ENCODE assay signal across 9 cellular contexts in the genomic region with DNA sequence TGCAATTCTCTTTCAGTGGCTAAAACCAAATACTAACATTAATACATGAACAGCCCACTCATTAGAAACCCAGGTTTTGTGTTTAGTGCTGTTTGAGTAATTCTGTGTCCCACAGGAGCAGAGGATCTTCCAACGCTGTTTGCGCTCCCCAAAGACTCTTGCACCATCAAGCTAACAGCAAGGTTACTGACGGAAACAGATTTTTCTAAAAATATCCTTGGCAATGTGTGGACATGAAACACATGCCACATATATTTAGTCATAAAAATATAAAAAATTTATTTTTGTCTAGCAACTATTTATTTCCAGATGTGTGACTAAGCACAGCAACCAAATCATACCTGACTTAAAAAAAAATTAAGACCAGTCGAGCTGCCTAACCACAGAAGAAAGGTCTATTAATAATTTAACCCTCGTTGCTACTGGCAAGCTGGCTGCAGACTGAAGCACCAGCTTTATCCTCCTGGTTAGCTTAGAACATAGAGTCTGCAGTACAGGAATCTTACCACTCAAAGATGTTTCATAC.
DNase-seq lines count a peak whose midpoint lies in the region; ATAC-seq, FAIRE-seq and TF ChIP-seq lines count a peak whose summit lies in the region.
"Had no signal": no experiment of that assay in that cellular context is flagged by ENCODE, and none has a peak within 500 bp of the region (broad histone marks: within the 10 kb centered on the region; RNA-seq: fewer than 3 reads in every experiment).

No MANE protein-coding gene starts in this region.

- no peaks in the 10 kb centered on the region for H3K36me3 Mint-ChIP-seq in astrocyte (ENCODE audit: low read depth, unreplicated experiment)

- peak overlapping the region; percentile 57 for H3K4me2 ChIP-seq in astrocyte (ENCODE audit: low read length)

- peaks cover 5% of the 10 kb centered on the region for H3K4me1 Mint-ChIP-seq in astrocyte (ENCODE audit: low read depth, unreplicated experiment)
- H3K4me1 Mint-ChIP-seq: central memory CD8-positive, alpha-beta T cell had no signal

- DNase-seq in astrocyte (ENCODE audit: low read depth), result peak; percentile 91
- DNase-seq in sigmoid colon, result peak; percentile 78
- DNase-seq in kidney, result no peak
- no peak for DNase-seq in NCI-H510A treated with DMSO at 0.1 percent for 48 hours (lab: John Stamatoyannopoulos, UW)
- no peak for DNase-seq in HUDEP-2 (lab: John Stamatoyannopoulos, UW; ENCODE audit: unreplicated experiment in 76 of 76)
- no peak for DNase-seq in testis

- no peaks in the 10 kb centered on the region for H3K27me3 ChIP-seq in astrocyte (ENCODE audit: insufficient read depth, low read length)
- H3K27me3 ChIP-seq in sigmoid colon, result no peaks in the 10 kb centered on the region
- no peaks in the 10 kb centered on the region for H3K27me3 ChIP-seq in testis

- intact Hi-C loops in sigmoid colon (cut with DNase I) (loop anchor here (1.0 to 10.0 kb wide), 5 partner anchors 389 to 992 kb away; partner anchors contain the start of gene NREP), kidney (cut with DNase I) (loop anchor here (10.0 kb wide), 1 partner anchor 602 kb away; no protein-coding TSS in a partner anchor), testis (cut with DNase I; ENCODE audit: low total_unique reads) (loop anchor here (5.0 kb wide), 1 partner anchor 594 kb away; no protein-coding TSS in a partner anchor)

- TF ChIP-seq CTCF in astrocyte (IDR thresholded peaks at IDR 0.05; ENCODE audit: insufficient read depth, low read depth, low read length) (no peak), sigmoid colon (IDR thresholded peaks at IDR 0.05) (no peak), kidney (IDR thresholded peaks at IDR 0.05; ENCODE audit: borderline replicate concordance, extremely low read depth, insufficient read depth) (no peak), testis (IDR thresholded peaks at IDR 0.05) (no peak)

- no peaks in the 10 kb centered on the region for H4K20me1 ChIP-seq in astrocyte (ENCODE audit: insufficient read depth, low read length)

- H3K9ac ChIP-seq in astrocyte (ENCODE audit: low read length) (peak overlapping the region; percentile 57), kidney (ENCODE audit: low read length in 2 of 2) (no peak overlapping the region)

- 57 to 77% methylated on average over 5 of the region's 5 CpGs for WGBS in sigmoid colon, 2 donors
- 46 to 53% methylated on average over 5 of the region's 5 CpGs for WGBS in testis, 2 donors

- ATAC-seq in GM19023 (IDR thresholded peaks at IDR 0.05; ENCODE audit: unreplicated experiment) (peak; percentile 51), HG02970 (IDR thresholded peaks at IDR 0.05; ENCODE audit: low FRiP score, unreplicated experiment) (peak; percentile 59)

- H2AFZ ChIP-seq in astrocyte (ENCODE audit: low read depth, low read length), result no peak overlapping the region

- H3K9me3 Mint-ChIP-seq in astrocyte (ENCODE audit: unreplicated experiment), result peaks cover 1% of the 10 kb centered on the region
- H3K9me3 Mint-ChIP-seq: central memory CD8-positive, alpha-beta T cell had no signal

- H3K79me2 ChIP-seq in astrocyte (ENCODE audit: insufficient read depth, low read length), result no peaks in the 10 kb centered on the region

- H3K27ac ChIP-seq in astrocyte (ENCODE audit: low read depth, low read length) (peak overlapping the region; percentile 82), sigmoid colon (peak overlapping the region in 2 of 4 donors; percentile 53 to 56), kidney (ENCODE audit: low read depth in 2 of 2, low read length in 2 of 2) (no peak overlapping the region), testis (no peak overlapping the region)

- H3K9me3 ChIP-seq in astrocyte (ENCODE audit: insufficient read depth, low read depth, low read length), result no peaks in the 10 kb centered on the region
- no peaks in the 10 kb centered on the region for H3K9me3 ChIP-seq in sigmoid colon
- no peaks in the 10 kb centered on the region for H3K9me3 ChIP-seq in kidney (ENCODE audit: control insufficient read depth in 1 of 2, low read length in 2 of 2)
- H3K9me3 ChIP-seq in testis, result no peaks in the 10 kb centered on the region

- H3K27me3 Mint-ChIP-seq in astrocyte (ENCODE audit: low read depth, unreplicated experiment), result no peaks in the 10 kb centered on the region

- H3K27ac Mint-ChIP-seq in astrocyte (ENCODE audit: unreplicated experiment), result no peak overlapping the region

- H3K4me3 Mint-ChIP-seq in astrocyte (ENCODE audit: unreplicated experiment), result no peak overlapping the region
- H3K4me3 Mint-ChIP-seq: central memory CD8-positive, alpha-beta T cell had no signal

- FAIRE-seq in astrocyte (lab: Jason Lieb, UNC) (peak; percentile 29), kidney (lab: Jason Lieb, UNC) (no peak)

- no peak for TF ChIP-seq POLR2A in sigmoid colon (IDR thresholded peaks at IDR 0.05)
- no peak for TF ChIP-seq POLR2A in testis (IDR thresholded peaks at IDR 0.05)

- peaks cover 7% of the 10 kb centered on the region for H3K4me1 ChIP-seq in astrocyte (ENCODE audit: insufficient read depth, low read length)
- H3K4me1 ChIP-seq in sigmoid colon, result peaks cover 0 to 9% (median 4%) of the 10 kb centered on the region in 4 donors
- H3K4me1 ChIP-seq in kidney (ENCODE audit: control insufficient read depth in 1 of 2, insufficient read depth in 1 of 2, low read depth in 1 of 2, low read length in 2 of 2), result peaks cover 0 to 3% of the 10 kb centered on the region in 2 donors
- no peaks in the 10 kb centered on the region for H3K4me1 ChIP-seq in testis

- H3K36me3 ChIP-seq in astrocyte (ENCODE audit: insufficient read depth, low read length) (no peaks in the 10 kb centered on the region), sigmoid colon (no peaks in the 10 kb centered on the region), kidney (ENCODE audit: control insufficient read depth in 1 of 2, insufficient read depth in 2 of 2, low read length in 2 of 2) (no peaks in the 10 kb centered on the region), testis (ENCODE audit: low read depth, missing control alignments) (no peaks in the 10 kb centered on the region)

- no peak for TF ChIP-seq EP300 in sigmoid colon (IDR thresholded peaks at IDR 0.05)

- H3K4me3 ChIP-seq in astrocyte (ENCODE audit: insufficient read depth, low read depth, low read length), result no peak overlapping the region
- H3K4me3 ChIP-seq in sigmoid colon, result no peak overlapping the region
- H3K4me3 ChIP-seq in kidney (ENCODE audit: low read length in 2 of 2), result no peak overlapping the region
- H3K4me3 ChIP-seq in testis, result no peak overlapping the region

Comparison
In these comparisons a context has a peak if more than half of its experiments do, and no peak if none do; other contexts are left out.
1. DNase-seq: peak in astrocyte (single experiment) and sigmoid colon (single experiment); none in kidney (single experiment), NCI-H510A treated with DMSO at 0.1 percent for 48 hours (single experiment), HUDEP-2 (0 of 76) and testis (single experiment).